In the genomic region with DNA sequence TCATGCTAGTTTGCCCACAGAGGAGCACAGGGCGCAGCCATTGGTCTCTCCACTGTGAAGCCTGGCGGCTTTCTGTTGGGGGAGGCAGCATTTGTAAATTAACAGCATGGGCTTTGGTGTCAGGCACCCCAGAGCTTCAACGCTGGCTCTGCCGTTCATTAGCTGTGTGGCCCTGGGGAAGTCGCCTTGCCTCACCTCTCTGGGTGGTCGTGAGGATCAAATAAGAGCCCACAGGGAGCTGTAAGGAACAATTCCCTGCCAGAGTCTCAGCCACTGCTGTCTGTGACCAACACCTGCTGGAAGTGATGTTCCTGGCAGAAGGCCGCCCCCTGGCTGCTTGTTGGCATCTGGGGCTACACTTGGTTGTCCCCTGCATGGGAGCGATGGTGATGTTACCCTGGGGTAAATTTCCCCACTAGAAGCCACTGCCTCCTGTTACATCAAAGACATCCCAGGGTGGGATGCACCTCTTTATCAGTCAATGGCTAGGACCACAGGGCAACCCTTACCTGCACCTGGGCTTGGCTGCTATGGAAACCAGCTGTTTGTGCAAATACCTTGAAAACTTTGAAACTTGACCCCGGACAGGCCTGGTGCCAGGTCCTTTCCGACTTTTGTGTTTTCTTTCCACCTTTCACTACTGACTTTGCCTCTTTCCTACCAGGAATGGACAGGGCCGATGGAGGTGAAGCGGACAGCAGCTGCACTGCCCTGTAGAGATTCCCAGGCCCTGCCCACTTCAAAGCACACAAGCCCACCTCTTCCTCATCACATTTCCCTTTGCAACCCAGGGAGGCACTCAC, we compare ENCODE assay signal across 8 cellular contexts. TPM values are rescaled to one million over a fixed set of nuclear protein-coding genes. Genes with fewer than 3 reads are reported as not detected.
DNase-seq lines count a peak whose midpoint lies in the region; ATAC-seq and TF ChIP-seq lines count a peak whose summit lies in the region.

No MANE protein-coding gene starts in this region.

- H3K4me1 ChIP-seq in SK-N-SH (ENCODE audit: control insufficient read depth in 1 of 2, insufficient read depth in 2 of 2, low read depth in 1 of 2, low read length in 1 of 2): peaks cover 0 to 4% of the 10 kb centered on the region in 2 experiments; a peak in 1 of 4 replicates
- peaks cover 40% of the 10 kb centered on the region for H3K4me1 ChIP-seq in parathyroid adenoma

- TF ChIP-seq EP300 in SK-N-SH (IDR thresholded peaks at IDR 0.05; ENCODE audit: borderline replicate concordance in 1 of 2, low read depth in 1 of 2, low read length in 1 of 2): no peak

- H3K9ac ChIP-seq in SK-N-SH: no peak overlapping the region
- no peak overlapping the region for H3K9ac ChIP-seq in parathyroid adenoma

- H3K4me3 ChIP-seq in SK-N-SH (ENCODE audit: low read depth in 2 of 2, low read length in 1 of 2) (no peak overlapping the region), parathyroid adenoma (ENCODE audit: low read depth, low read length) (peak overlapping the region; percentile 38)

- TF ChIP-seq CTCF in SK-N-SH (IDR thresholded peaks at IDR 0.05): peak; percentile 42
- peak; percentile 61 for TF ChIP-seq CTCF in parathyroid adenoma (IDR thresholded peaks at IDR 0.05)

- H3K27me3 ChIP-seq in SK-N-SH (ENCODE audit: insufficient read depth) (no peaks in the 10 kb centered on the region), parathyroid adenoma (ENCODE audit: control insufficient read depth, insufficient read depth, low read length) (no peaks in the 10 kb centered on the region)

- CTCF ChIA-PET in SK-N-SH (lab: Yijun Ruan, JAX): interaction anchor here (0.5 to 3.4 kb wide), 20 partner anchors 8 to 173 kb away, joined by 3 to 37 read pairs (median 3); a partner anchor contains a TSS

- H3K4me2 ChIP-seq in SK-N-SH (no peak overlapping the region), parathyroid adenoma (ENCODE audit: low read length) (peak overlapping the region; percentile 63)

- H4K20me1 ChIP-seq in SK-N-SH (ENCODE audit: insufficient read depth): no peaks in the 10 kb centered on the region

- H3K9me3 ChIP-seq in SK-N-SH (no peaks in the 10 kb centered on the region), parathyroid adenoma (ENCODE audit: control insufficient read depth, low read length) (no peaks in the 10 kb centered on the region)

- no peak for TF ChIP-seq POLR2A in erythroblast (IDR thresholded peaks at IDR 0.05; ENCODE audit: low read length)

- H3K79me2 ChIP-seq in SK-N-SH (ENCODE audit: insufficient read depth): no peaks in the 10 kb centered on the region
- H3K79me2 ChIP-seq in parathyroid adenoma: no peaks in the 10 kb centered on the region

- H3K9me2 ChIP-seq in SK-N-SH: no peaks in the 10 kb centered on the region

- POLR2A ChIA-PET in SK-N-SH (lab: Yijun Ruan, JAX): interaction anchor here (0.6 kb wide), 1 partner anchor 168 kb away, joined by 3 read pairs; no protein-coding TSS in a partner anchor

- peak; percentile 24 for DNase-seq in Daoy (ENCODE audit: low read depth)
- peak; percentile 28 for DNase-seq in HuH-7 (ENCODE audit: low spot score)
- DNase-seq in SK-N-SH: peak; percentile 63
- DNase-seq in erythroblast (lab: John Stamatoyannopoulos, UW): peak; percentile 67 to 77
- no peak for DNase-seq in T1000 (lab: John Stamatoyannopoulos, UW)

- WGBS in SK-N-SH (ENCODE audit: low lambda C conversion rate): 78% methylated on average over 9 of the region's 12 CpGs

- no peak overlapping the region for H2AFZ ChIP-seq in SK-N-SH (ENCODE audit: low read depth)
- H2AFZ ChIP-seq in parathyroid adenoma: peak overlapping the region; percentile 82

- H3K27ac ChIP-seq in SK-N-SH (ENCODE audit: low read depth in 2 of 2, low read length in 1 of 2): no peak overlapping the region
- peak overlapping the region; percentile 92 for H3K27ac ChIP-seq in parathyroid adenoma

- H3K36me3 ChIP-seq in SK-N-SH (replicated peaks in 1 of 2; ENCODE audit: control insufficient read depth in 1 of 2, insufficient read depth in 2 of 2, low read length in 1 of 2) (peaks cover 17 to 36% of the 10 kb centered on the region in 2 experiments), parathyroid adenoma (ENCODE audit: control insufficient read depth, insufficient read depth, low read length) (no peaks in the 10 kb centered on the region)

- peaks cover 9% of the 10 kb centered on the region for H3F3A ChIP-seq in SK-N-SH (replicated peaks; ENCODE audit: insufficient read depth)

- peak; percentile 74 for TF ChIP-seq RAD21 in SK-N-SH (IDR thresholded peaks at IDR 0.05; ENCODE audit: low read length)

- ATAC-seq in HG02763 (IDR thresholded peaks at IDR 0.05; ENCODE audit: unreplicated experiment): no peak
- ATAC-seq in GM18517 (IDR thresholded peaks at IDR 0.05; ENCODE audit: unreplicated experiment): no peak

TF ChIP-seq in SK-N-SH, 30 proteins besides CTCF, POLR2A, EP300 and RAD21:
- TF ChIP-seq SIN3A (IDR thresholded peaks at IDR 0.05; ENCODE audit: borderline replicate concordance, low read depth, low read length) (no peak), SMC3 (IDR thresholded peaks at IDR 0.05; ENCODE audit: low read depth, low read length) (peak; percentile 66)
- TF ChIP-seq, protein P1, sequence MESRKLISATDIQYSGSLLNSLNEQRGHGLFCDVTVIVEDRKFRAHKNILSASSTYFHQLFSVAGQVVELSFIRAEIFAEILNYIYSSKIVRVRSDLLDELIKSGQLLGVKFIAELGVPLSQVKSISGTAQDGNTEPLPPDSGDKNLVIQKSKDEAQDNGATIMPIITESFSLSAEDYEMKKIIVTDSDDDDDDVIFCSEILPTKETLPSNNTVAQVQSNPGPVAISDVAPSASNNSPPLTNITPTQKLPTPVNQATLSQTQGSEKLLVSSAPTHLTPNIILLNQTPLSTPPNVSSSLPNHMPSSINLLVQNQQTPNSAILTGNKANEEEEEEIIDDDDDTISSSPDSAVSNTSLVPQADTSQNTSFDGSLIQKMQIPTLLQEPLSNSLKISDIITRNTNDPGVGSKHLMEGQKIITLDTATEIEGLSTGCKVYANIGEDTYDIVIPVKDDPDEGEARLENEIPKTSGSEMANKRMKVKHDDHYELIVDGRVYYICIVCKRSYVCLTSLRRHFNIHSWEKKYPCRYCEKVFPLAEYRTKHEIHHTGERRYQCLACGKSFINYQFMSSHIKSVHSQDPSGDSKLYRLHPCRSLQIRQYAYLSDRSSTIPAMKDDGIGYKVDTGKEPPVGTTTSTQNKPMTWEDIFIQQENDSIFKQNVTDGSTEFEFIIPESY (IDR thresholded peaks at IDR 0.05; ENCODE audit: borderline replicate concordance, low read depth): no peak

RNA-seq across cellular contexts. Expression of a gene that starts 36.9 kb away (rescaled TPM):
- not detected in 2 replicates for total RNA-seq in Daoy (2014; rRNA removed; shearing (Covaris generic))
- polyA plus RNA-seq in SK-N-SH (2012; rRNA removed): not detected in 2 replicates
- polyA plus RNA-seq in SK-N-SH (2012; cell fraction: cytosol; rRNA removed): not detected in 2 replicates
- polyA plus RNA-seq in SK-N-SH (2012; cell fraction: nucleus; rRNA removed): not detected in 2 replicates
